1 cellular context compared by ENCODE assay signal in the genomic region with DNA sequence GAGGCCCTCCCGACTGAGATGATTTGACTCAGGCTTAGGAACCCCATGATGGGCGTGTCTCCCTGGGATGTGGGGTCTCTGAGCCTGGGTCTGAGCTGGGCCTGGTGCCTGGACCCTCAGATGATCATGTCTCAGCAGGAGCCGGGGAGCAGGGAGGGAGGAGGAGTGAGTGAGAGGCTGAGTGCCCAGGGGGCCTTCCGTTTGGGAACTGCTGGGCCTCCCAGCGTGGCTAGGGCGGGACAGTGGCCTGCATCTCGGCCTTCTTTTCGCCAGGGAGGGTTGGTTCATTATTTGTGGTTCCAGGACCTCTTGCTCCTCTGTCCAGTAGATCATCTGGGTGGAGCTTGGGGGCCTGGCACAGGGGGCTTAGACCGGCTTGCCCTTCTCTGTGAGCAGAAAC.
TF ChIP-seq lines count a peak whose summit lies in the region.

No MANE protein-coding gene starts in this region.

TF ChIP-seq in HEK293, 187 proteins besides CTCF, POLR2A, EP300 and RAD21 (continued from another document):
- TF ChIP-seq ZNF529 (tag by site-specific recombination; IDR thresholded peaks at IDR 0.05; ENCODE audit: insufficient replicate concordance) (no peak), ZIC2 (tag by site-specific recombination; IDR thresholded peaks at IDR 0.05) (peak; percentile 54), ZBTB21 (tag by site-specific recombination; IDR thresholded peaks at IDR 0.05) (no peak), GLIS1 (tag by site-specific recombination; IDR thresholded peaks at IDR 0.05) (peak; percentile 61), HOXD13 (CRISPR knock-in tag; IDR thresholded peaks at IDR 0.05; ENCODE audit: borderline replicate concordance) (no peak), ZNF140 (tag by site-specific recombination; IDR thresholded peaks at IDR 0.05) (no peak), ZNF610 (tag by site-specific recombination; IDR thresholded peaks at IDR 0.05; ENCODE audit: borderline replicate concordance) (no peak), ZNF274 (IDR thresholded peaks at IDR 0.05; ENCODE audit: low read length) (no peak), ZNF274 (tag by site-specific recombination; IDR thresholded peaks at IDR 0.05; ENCODE audit: borderline replicate concordance) (no peak), SCRT2 (tag by site-specific recombination; IDR thresholded peaks at IDR 0.05) (no peak)
- TF ChIP-seq, protein P1, sequence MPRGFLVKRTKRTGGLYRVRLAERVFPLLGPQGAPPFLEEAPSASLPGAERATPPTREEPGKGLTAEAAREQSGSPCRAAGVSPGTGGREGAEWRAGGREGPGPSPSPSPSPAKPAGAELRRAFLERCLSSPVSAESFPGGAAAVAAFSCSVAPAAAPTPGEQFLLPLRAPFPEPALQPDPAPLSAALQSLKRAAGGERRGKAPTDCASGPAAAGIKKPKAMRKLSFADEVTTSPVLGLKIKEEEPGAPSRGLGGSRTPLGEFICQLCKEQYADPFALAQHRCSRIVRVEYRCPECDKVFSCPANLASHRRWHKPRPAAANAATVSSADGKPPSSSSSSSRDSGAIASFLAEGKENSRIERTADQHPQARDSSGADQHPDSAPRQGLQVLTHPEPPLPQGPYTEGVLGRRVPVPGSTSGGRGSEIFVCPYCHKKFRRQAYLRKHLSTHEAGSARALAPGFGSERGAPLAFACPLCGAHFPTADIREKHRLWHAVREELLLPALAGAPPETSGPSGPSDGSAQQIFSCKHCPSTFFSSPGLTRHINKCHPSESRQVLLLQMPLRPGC (tag by site-specific recombination; IDR thresholded peaks at IDR 0.05), result no peak
- TF ChIP-seq, protein P2, sequence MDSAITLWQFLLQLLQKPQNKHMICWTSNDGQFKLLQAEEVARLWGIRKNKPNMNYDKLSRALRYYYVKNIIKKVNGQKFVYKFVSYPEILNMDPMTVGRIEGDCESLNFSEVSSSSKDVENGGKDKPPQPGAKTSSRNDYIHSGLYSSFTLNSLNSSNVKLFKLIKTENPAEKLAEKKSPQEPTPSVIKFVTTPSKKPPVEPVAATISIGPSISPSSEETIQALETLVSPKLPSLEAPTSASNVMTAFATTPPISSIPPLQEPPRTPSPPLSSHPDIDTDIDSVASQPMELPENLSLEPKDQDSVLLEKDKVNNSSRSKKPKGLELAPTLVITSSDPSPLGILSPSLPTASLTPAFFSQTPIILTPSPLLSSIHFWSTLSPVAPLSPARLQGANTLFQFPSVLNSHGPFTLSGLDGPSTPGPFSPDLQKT (IDR thresholded peaks at IDR 0.05; ENCODE audit: borderline replicate concordance, low read depth, low read length), result no peak
- TF ChIP-seq, protein P3, sequence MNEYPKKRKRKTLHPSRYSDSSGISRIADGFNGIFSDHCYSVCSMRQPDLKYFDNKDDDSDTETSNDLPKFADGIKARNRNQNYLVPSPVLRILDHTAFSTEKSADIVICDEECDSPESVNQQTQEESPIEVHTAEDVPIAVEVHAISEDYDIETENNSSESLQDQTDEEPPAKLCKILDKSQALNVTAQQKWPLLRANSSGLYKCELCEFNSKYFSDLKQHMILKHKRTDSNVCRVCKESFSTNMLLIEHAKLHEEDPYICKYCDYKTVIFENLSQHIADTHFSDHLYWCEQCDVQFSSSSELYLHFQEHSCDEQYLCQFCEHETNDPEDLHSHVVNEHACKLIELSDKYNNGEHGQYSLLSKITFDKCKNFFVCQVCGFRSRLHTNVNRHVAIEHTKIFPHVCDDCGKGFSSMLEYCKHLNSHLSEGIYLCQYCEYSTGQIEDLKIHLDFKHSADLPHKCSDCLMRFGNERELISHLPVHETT (tag by site-specific recombination; IDR thresholded peaks at IDR 0.05), result no peak
